In the genomic region with DNA sequence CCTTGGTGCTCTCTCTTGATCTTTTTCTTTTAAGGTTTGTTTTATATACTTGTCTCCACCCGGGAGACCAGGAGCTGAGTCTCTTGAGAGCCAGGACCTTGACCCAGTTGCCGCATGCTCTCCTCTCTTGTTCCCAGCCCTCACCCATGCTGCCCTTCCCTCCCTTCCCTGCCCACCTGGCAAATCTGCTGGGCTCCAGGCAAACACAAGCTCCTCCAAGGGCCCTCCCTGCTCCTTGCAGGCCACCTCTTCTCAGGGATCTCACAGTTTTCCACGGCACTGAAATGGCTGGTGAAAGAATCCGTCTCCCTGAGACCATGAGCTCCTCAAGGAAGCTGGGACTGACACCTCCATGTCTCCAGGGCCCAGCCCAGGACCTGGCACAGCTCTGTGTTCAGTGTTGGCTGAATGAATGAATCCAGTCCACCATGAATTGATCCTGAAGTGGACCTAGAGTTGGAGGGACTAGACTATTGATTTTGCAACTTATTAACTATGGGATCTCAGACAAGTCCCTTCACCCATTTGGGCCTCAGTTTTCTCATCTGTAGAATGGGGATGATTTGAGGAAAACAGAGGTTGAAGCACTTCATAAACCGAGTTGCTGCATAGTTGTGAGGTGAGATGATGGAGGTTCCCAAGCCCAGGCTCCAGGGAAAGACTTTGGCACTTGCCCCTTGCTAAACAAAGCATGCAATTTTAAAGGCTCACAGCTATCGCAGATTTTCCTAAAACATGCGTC, we compare ENCODE assay signal across 1 cellular context.
TF ChIP-seq lines count a peak whose summit lies in the region.

No MANE protein-coding gene starts in this region.

TF ChIP-seq in H1, 55 proteins besides CTCF, POLR2A, EP300 and RAD21:
- TF ChIP-seq HDAC2 (IDR thresholded peaks at IDR 0.05; ENCODE audit: borderline replicate concordance in 1 of 2, low read depth in 2 of 2, low read length in 2 of 2) = no peak
- TF ChIP-seq KDM1A (IDR thresholded peaks at IDR 0.05; ENCODE audit: borderline replicate concordance, low read length) = peak; percentile 35; the same call in 1 of the 2 replicates
- TF ChIP-seq RXRA (IDR thresholded peaks at IDR 0.05; ENCODE audit: insufficient read depth, low read depth, low read length) = no peak
TF ChIP-seq in H1: peak in this region for 1.
